In the genomic region with DNA sequence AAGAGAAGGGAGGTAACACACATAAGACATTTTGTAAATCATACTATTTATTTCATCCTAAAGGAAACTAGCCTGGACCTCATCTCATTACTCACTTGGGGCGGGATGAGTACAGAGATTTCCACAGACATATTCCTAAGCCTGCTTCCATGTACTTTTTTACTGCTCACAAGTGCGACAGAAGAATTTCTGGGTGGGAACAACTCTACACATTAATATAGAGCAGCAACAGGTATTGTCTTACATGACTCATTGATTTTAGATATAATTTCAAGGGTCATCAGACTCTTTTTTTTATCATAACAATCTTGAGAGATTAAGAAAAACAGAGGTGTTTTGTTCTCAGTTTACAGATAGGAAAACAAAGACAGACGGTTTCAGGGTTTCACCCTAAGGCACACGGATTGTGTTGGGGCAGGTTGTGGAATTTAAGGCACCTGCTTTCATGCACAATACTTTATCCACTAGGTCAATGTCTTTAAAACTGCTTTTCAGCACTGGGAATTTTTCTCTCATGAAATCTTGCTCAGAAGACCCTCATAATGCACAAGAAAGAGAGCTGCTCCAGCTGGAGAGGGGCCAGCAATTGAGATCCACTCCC, we compare ENCODE assay signal across 1 cellular context.
TF ChIP-seq lines count a peak whose summit lies in the region.

No MANE protein-coding gene starts in this region.

TF ChIP-seq in IMR-90, 13 proteins besides CTCF, POLR2A, EP300 and RAD21:
- TF ChIP-seq NFE2L2 (IDR thresholded peaks at IDR 0.05; ENCODE audit: low read depth, low read length) (no peak), RFX5 (IDR thresholded peaks at IDR 0.05; ENCODE audit: low read depth, low read length) (no peak), CHD1 (IDR thresholded peaks at IDR 0.05; ENCODE audit: low read depth, low read length) (no peak), SMC3 (IDR thresholded peaks at IDR 0.05; ENCODE audit: low read depth, low read length) (no peak), MXI1 (IDR thresholded peaks at IDR 0.05; ENCODE audit: borderline replicate concordance, low read depth, low read length) (no peak), RCOR1 (IDR thresholded peaks at IDR 0.05; ENCODE audit: insufficient replicate concordance, low read length) (no peak), MAZ (IDR thresholded peaks at IDR 0.05; ENCODE audit: borderline replicate concordance, low read depth, low read length) (no peak), FOS (IDR thresholded peaks at IDR 0.05; ENCODE audit: low read depth, low read length) (no peak), CEBPB (IDR thresholded peaks at IDR 0.05; ENCODE audit: low read depth, low read length) (no peak), BHLHE40 (IDR thresholded peaks at IDR 0.05; ENCODE audit: low read depth, low read length) (no peak), MAFK (IDR thresholded peaks at IDR 0.05; ENCODE audit: low read depth, low read length) (no peak)
- TF ChIP-seq, protein P1, sequence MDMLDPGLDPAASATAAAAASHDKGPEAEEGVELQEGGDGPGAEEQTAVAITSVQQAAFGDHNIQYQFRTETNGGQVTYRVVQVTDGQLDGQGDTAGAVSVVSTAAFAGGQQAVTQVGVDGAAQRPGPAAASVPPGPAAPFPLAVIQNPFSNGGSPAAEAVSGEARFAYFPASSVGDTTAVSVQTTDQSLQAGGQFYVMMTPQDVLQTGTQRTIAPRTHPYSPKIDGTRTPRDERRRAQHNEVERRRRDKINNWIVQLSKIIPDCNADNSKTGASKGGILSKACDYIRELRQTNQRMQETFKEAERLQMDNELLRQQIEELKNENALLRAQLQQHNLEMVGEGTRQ (IDR thresholded peaks at IDR 0.05; ENCODE audit: low read depth, low read length) = no peak
- TF ChIP-seq, protein P2, sequence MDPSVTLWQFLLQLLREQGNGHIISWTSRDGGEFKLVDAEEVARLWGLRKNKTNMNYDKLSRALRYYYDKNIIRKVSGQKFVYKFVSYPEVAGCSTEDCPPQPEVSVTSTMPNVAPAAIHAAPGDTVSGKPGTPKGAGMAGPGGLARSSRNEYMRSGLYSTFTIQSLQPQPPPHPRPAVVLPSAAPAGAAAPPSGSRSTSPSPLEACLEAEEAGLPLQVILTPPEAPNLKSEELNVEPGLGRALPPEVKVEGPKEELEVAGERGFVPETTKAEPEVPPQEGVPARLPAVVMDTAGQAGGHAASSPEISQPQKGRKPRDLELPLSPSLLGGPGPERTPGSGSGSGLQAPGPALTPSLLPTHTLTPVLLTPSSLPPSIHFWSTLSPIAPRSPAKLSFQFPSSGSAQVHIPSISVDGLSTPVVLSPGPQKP (IDR thresholded peaks at IDR 0.05; ENCODE audit: borderline replicate concordance, low read depth, low read length) = no peak
